ENCODE assay signal across 14 cellular contexts in genomic region chr2:48253301-48253700, GRCh38.
DNase-seq lines count a peak whose midpoint lies in the region; ATAC-seq and TF ChIP-seq lines count a peak whose summit lies in the region.
"Had no signal": no experiment of that assay in that cellular context is flagged by ENCODE, and none has a peak within 500 bp of the region (broad histone marks: within the 10 kb centered on the region; RNA-seq: fewer than 3 reads in every experiment).

No MANE protein-coding gene starts in this region.

- H3K4me2 ChIP-seq in mesendoderm (ENCODE audit: low read length), result no peak overlapping the region

- H3K27me3 ChIP-seq in HL-60 (ENCODE audit: insufficient read depth, poor library complexity, severe bottlenecking) (no peaks in the 10 kb centered on the region), mesendoderm (ENCODE audit: insufficient read depth, low read length, poor library complexity) (no peaks in the 10 kb centered on the region)

- H4K8ac ChIP-seq in mesendoderm (ENCODE audit: low read depth, low read length), result no peak overlapping the region

- no peak overlapping the region for H2AK5ac ChIP-seq in mesendoderm (ENCODE audit: low read length)

- no peak overlapping the region for H3K23ac ChIP-seq in mesendoderm (ENCODE audit: low read length)

- H2BK120ac ChIP-seq in mesendoderm (ENCODE audit: low read depth, low read length), result no peak overlapping the region

- no peaks in the 10 kb centered on the region for H3K4me1 ChIP-seq in mesendoderm (ENCODE audit: control insufficient read depth, low read depth, low read length)

- H3K9ac ChIP-seq in mesendoderm (ENCODE audit: low read length), result no peak overlapping the region

- no peak overlapping the region for H3K18ac ChIP-seq in mesendoderm (ENCODE audit: low read length)

- no peak overlapping the region for H2BK15ac ChIP-seq in mesendoderm (replicated peaks; ENCODE audit: low read depth)

- no peaks in the 10 kb centered on the region for H3K36me3 ChIP-seq in mesendoderm (ENCODE audit: control insufficient read depth, insufficient read depth, low read length)

- H3K4ac ChIP-seq in mesendoderm (ENCODE audit: low read depth, low read length), result no peak overlapping the region

- H4K5ac ChIP-seq in mesendoderm (ENCODE audit: low read length), result no peak overlapping the region

- no peaks in the 10 kb centered on the region for H3K79me2 ChIP-seq in mesendoderm (ENCODE audit: control insufficient read depth, insufficient read depth, low read length)

- H3K4me3 ChIP-seq in HL-60 (replicated peaks; ENCODE audit: insufficient read depth, low read length), result no peak overlapping the region
- H3K4me3 ChIP-seq in mesendoderm (ENCODE audit: low read length), result no peak overlapping the region

- WGBS in mesendoderm (ENCODE audit: extremely low coverage, insufficient coverage, low lambda C conversion rate), result no CpG with 5 or more reads among the region's 1 CpG

- H3K27ac ChIP-seq in HL-60 (replicated peaks) (peak overlapping the region; percentile 71), mesendoderm (ENCODE audit: low read depth, low read length) (no peak overlapping the region)
- H3K27ac ChIP-seq: C4-2B had no signal

- H3K56ac ChIP-seq in mesendoderm (ENCODE audit: low read length), result no peak overlapping the region

- no peak for TF ChIP-seq CTCF in HL-60 (IDR thresholded peaks at IDR 0.05; ENCODE audit: insufficient read depth, low read length)

- H2BK5ac ChIP-seq in mesendoderm (ENCODE audit: low read length), result no peak overlapping the region

- no peak for ATAC-seq in HG02588 (IDR thresholded peaks at IDR 0.05; ENCODE audit: unreplicated experiment)
- ATAC-seq in HG03439 (IDR thresholded peaks at IDR 0.05; ENCODE audit: unreplicated experiment), result no peak

- peak; percentile 27 for DNase-seq in CD1c-positive myeloid dendritic cell (ENCODE audit: extremely low spot score)
- DNase-seq in HL-60 (ENCODE audit: low read depth in 1 of 2, low spot score in 1 of 2), result peak in 1 of 2 experiments; percentile 57
- DNase-seq in OCI-M1 (lab: John Stamatoyannopoulos, UW), result peak; percentile 69
- DNase-seq in renal cortical epithelial cell (ENCODE audit: low read depth), result peak; percentile 12
- DNase-seq in mesendoderm, result no peak
- DNase-seq: H9, NCI-H1048, NCI-H1694, NCI-H446 treated with DMSO at 0.1 percent for 48 hours, NCI-H774, RPMI8226 had no signal

- no peaks in the 10 kb centered on the region for H3K79me1 ChIP-seq in mesendoderm (ENCODE audit: low read length)
